Comparison of ENCODE assay signal across 8 cellular contexts in genomic region chr17:78324391-78325075, GRCh38.
DNase-seq lines count a peak whose midpoint lies in the region; ATAC-seq and TF ChIP-seq lines count a peak whose summit lies in the region.

No MANE protein-coding gene starts in this region.

- no peaks in the 10 kb centered on the region for H3K9me3 ChIP-seq in NT2/D1 (ENCODE audit: insufficient read depth, low read length)

- no peaks in the 10 kb centered on the region for H3K9me3 Mint-ChIP-seq in stimulated activated naive B cell treated with anti-CD40 and anti-IgM and Interleukin-4, amounts not matched to agents 10 μg/mL and 1 μg/mL and 100 μg/mL, for 72 hours

- H3K4me3 Mint-ChIP-seq in stimulated activated naive B cell treated with anti-CD40 and anti-IgM and Interleukin-4, amounts not matched to agents 10 μg/mL and 1 μg/mL and 100 μg/mL, for 72 hours: peak overlapping the region; percentile 34 to 61

- no peak for TF ChIP-seq CTCF in cardiac fibroblast (IDR thresholded peaks at IDR 0.05; ENCODE audit: low read depth, low read length)

- H3K36me3 Mint-ChIP-seq in stimulated activated naive B cell treated with anti-CD40 and anti-IgM and Interleukin-4, amounts not matched to agents 10 μg/mL and 1 μg/mL and 100 μg/mL, for 72 hours: no peaks in the 10 kb centered on the region

- peaks cover 0 to 4% of the 10 kb centered on the region in 2 donors for H3K27me3 Mint-ChIP-seq in stimulated activated naive B cell treated with anti-CD40 and anti-IgM and Interleukin-4, amounts not matched to agents 10 μg/mL and 1 μg/mL and 100 μg/mL, for 72 hours

- peak overlapping the region; percentile 95 for H3K27ac Mint-ChIP-seq in stimulated activated naive B cell treated with anti-CD40 and anti-IgM and Interleukin-4, amounts not matched to agents 10 μg/mL and 1 μg/mL and 100 μg/mL, for 72 hours

- H3K27ac ChIP-seq in layer of hippocampus (ENCODE audit: low read depth, low read length): peak overlapping the region; percentile 23

- H3K4me1 ChIP-seq in NT2/D1 (ENCODE audit: insufficient read depth, insufficient read length): peaks cover 23% of the 10 kb centered on the region

- peaks cover 24 to 28% of the 10 kb centered on the region in 2 donors for H3K4me1 Mint-ChIP-seq in stimulated activated naive B cell treated with anti-CD40 and anti-IgM and Interleukin-4, amounts not matched to agents 10 μg/mL and 1 μg/mL and 100 μg/mL, for 72 hours

- no peak overlapping the region for H3K4me3 ChIP-seq in NT2/D1 (ENCODE audit: insufficient read length, low read depth)
- H3K4me3 ChIP-seq in cardiac fibroblast (replicated peaks in 1 of 2; ENCODE audit: low read depth in 2 of 2, low read length in 2 of 2): peak overlapping the region in 1 of 2 donors; percentile 12

- peaks cover 4% of the 10 kb centered on the region for H3K27me3 ChIP-seq in NT2/D1 (ENCODE audit: insufficient read depth, insufficient read length)
- H3K27me3 ChIP-seq in layer of hippocampus (ENCODE audit: control insufficient read depth, insufficient read depth, low read length): no peaks in the 10 kb centered on the region

- H3K9ac ChIP-seq in NT2/D1 (ENCODE audit: insufficient read length, low read depth): peak overlapping the region; percentile 57

- H3K36me3 ChIP-seq in NT2/D1 (ENCODE audit: insufficient read depth, insufficient read length, low read length): no peaks in the 10 kb centered on the region

- no peak for DNase-seq in activated CD4-positive, CD25-positive, alpha-beta regulatory T cell treated with anti-CD3 and anti-CD28 coated beads, Interleukin-2, amount 50 U/mL, for 72 hours
- no peak for DNase-seq in NT2/D1 (ENCODE audit: low read depth, low spot score)
- peak; percentile 92 to 98 for DNase-seq in cardiac fibroblast (ENCODE audit: low read depth in 2 of 2)
- peak; percentile 38 for DNase-seq in stimulated activated naive B cell treated with anti-CD40 and anti-IgM and Interleukin-4, amounts not matched to agents 10 μg/mL and 1 μg/mL and 100 μg/mL, for 72 hours

- peak; percentile 25 to 36 for ATAC-seq in activated CD4-positive, CD25-positive, alpha-beta regulatory T cell treated with anti-CD3 and anti-CD28 coated beads, Interleukin-2, amount 50 U/mL, for 24 hours
- peak; percentile 73 to 80 for ATAC-seq in stimulated activated naive B cell treated with anti-CD40 and anti-IgM and Interleukin-4, amounts not matched to agents 10 μg/mL and 1 μg/mL and 100 μg/mL, for 72 hours (replicated peaks)
- no peak for ATAC-seq in GM21737 (IDR thresholded peaks at IDR 0.05; ENCODE audit: unreplicated experiment)
- ATAC-seq in HG02840 (IDR thresholded peaks at IDR 0.05; ENCODE audit: low FRiP score, unreplicated experiment): no peak

Comparison
In these comparisons a context has a peak if more than half of its experiments do, and no peak if none do; other contexts are left out.
1. ATAC-seq: peak in activated CD4-positive, CD25-positive, alpha-beta regulatory T cell treated with anti-CD3 and anti-CD28 coated beads, Interleukin-2, amount 50 U/mL, for 24 hours (2 of 2) and stimulated activated naive B cell treated with anti-CD40 and anti-IgM and Interleukin-4, amounts not matched to agents 10 μg/mL and 1 μg/mL and 100 μg/mL, for 72 hours (2 of 2); none in GM21737 (single experiment) and HG02840 (single experiment).
2. DNase-seq: peak in cardiac fibroblast (2 of 2) and stimulated activated naive B cell treated with anti-CD40 and anti-IgM and Interleukin-4, amounts not matched to agents 10 μg/mL and 1 μg/mL and 100 μg/mL, for 72 hours (single experiment); none in activated CD4-positive, CD25-positive, alpha-beta regulatory T cell treated with anti-CD3 and anti-CD28 coated beads, Interleukin-2, amount 50 U/mL, for 72 hours (single experiment) and NT2/D1 (single experiment).